8 cellular contexts compared by ENCODE assay signal in the genomic region with DNA sequence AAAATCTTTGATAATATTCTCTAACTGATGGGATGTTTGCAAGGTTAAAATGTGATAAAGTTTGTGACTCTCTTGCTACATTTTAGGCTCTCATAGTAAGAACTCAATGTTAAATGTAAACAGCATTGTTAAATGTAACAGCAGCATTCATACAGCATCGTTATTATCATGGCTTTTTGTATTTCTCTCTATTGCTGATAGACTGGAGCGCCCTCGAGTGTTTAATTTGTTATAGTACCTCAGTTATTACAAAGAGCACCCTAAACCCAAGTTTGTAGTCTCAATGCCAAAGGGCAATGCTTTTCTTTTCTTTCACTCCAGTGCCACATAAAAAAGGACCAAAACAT. TPM values are rescaled to one million over a fixed set of nuclear protein-coding genes. Genes with fewer than 3 reads are reported as not detected.
DNase-seq lines count a peak whose midpoint lies in the region; ATAC-seq and TF ChIP-seq lines count a peak whose summit lies in the region.

No MANE protein-coding gene starts in this region.

- H3K4me3 Mint-ChIP-seq in activated CD4-positive, alpha-beta T cell treated with anti-CD3 and anti-CD28 coated beads, Interleukin-2, amount 10 ng/mL, durations not matched to agents 24 days and 14 days = no peak overlapping the region
- no peak overlapping the region for H3K4me3 Mint-ChIP-seq in neural crest cell

- TF ChIP-seq CTCF in cardiac fibroblast (IDR thresholded peaks at IDR 0.05; ENCODE audit: low read depth, low read length) (peak; percentile 52), neural crest cell (conservative IDR thresholded peaks at IDR 0.05) (peak; percentile 52)

- no peaks in the 10 kb centered on the region for H3K36me3 Mint-ChIP-seq in activated CD4-positive, alpha-beta T cell treated with anti-CD3 and anti-CD28 coated beads, Interleukin-2, amount 10 ng/mL, durations not matched to agents 24 days and 14 days (ENCODE audit: low read depth)
- H3K36me3 Mint-ChIP-seq in neural crest cell (ENCODE audit: low read depth) = no peaks in the 10 kb centered on the region

- peak; percentile 66 for DNase-seq in activated CD4-positive, alpha-beta T cell treated with anti-CD3 and anti-CD28 coated beads, Interleukin-2, amount 10 ng/mL, durations not matched to agents 24 days and 14 days
- DNase-seq in activated CD4-positive, alpha-beta T cell treated with anti-CD3 and anti-CD28 coated beads, Interleukin-2, amount 50 U/mL, for 48 hours = no peak
- peak; percentile 17 for DNase-seq in NCI-H2196 treated with DMSO at 0.1 percent for 48 hours (lab: John Stamatoyannopoulos, UW; ENCODE audit: unreplicated experiment)
- DNase-seq in cardiac fibroblast (ENCODE audit: low read depth in 2 of 2) = peak; percentile 61 to 63
- no peak for DNase-seq in neural crest cell (ENCODE audit: low read depth, low spot score)
- DNase-seq in activated CD4-positive, alpha-beta T cell treated with anti-CD3 and anti-CD28 coated beads, Interleukin-2, amount 50 U/mL, for 4 hours = no peak

- ATAC-seq in GM21786 (IDR thresholded peaks at IDR 0.05; ENCODE audit: unreplicated experiment) = no peak
- no peak for ATAC-seq in HG03460 (IDR thresholded peaks at IDR 0.05; ENCODE audit: unreplicated experiment)

- intact Hi-C loops in activated CD4-positive, alpha-beta T cell treated with anti-CD3 and anti-CD28 coated beads, Interleukin-2, amount 10 ng/mL, durations not matched to agents 24 days and 14 days (cut with micrococcal nuclease) = loop anchor here (5.0 kb wide), 1 partner anchor 243 kb away; no protein-coding TSS in a partner anchor

- no peaks in the 10 kb centered on the region for H3K9me3 Mint-ChIP-seq in activated CD4-positive, alpha-beta T cell treated with anti-CD3 and anti-CD28 coated beads, Interleukin-2, amount 10 ng/mL, durations not matched to agents 24 days and 14 days
- no peaks in the 10 kb centered on the region for H3K9me3 Mint-ChIP-seq in neural crest cell

- peaks cover 2% of the 10 kb centered on the region for H3K27me3 Mint-ChIP-seq in activated CD4-positive, alpha-beta T cell treated with anti-CD3 and anti-CD28 coated beads, Interleukin-2, amount 10 ng/mL, durations not matched to agents 24 days and 14 days
- H3K27me3 Mint-ChIP-seq in neural crest cell (ENCODE audit: low read depth) = no peaks in the 10 kb centered on the region

- no peaks in the 10 kb centered on the region for H3K4me1 Mint-ChIP-seq in activated CD4-positive, alpha-beta T cell treated with anti-CD3 and anti-CD28 coated beads, Interleukin-2, amount 10 ng/mL, durations not matched to agents 24 days and 14 days
- peaks cover 13% of the 10 kb centered on the region for H3K4me1 Mint-ChIP-seq in neural crest cell

- H3K27ac Mint-ChIP-seq in activated CD4-positive, alpha-beta T cell treated with anti-CD3 and anti-CD28 coated beads, Interleukin-2, amount 10 ng/mL, durations not matched to agents 24 days and 14 days = no peak overlapping the region
- no peak overlapping the region for H3K27ac Mint-ChIP-seq in neural crest cell (ENCODE audit: unreplicated experiment)

- H3K4me3 ChIP-seq in cardiac fibroblast (replicated peaks in 1 of 2; ENCODE audit: low read depth in 2 of 2, low read length in 2 of 2) = no peak overlapping the region

RNA-seq across cellular contexts. Expression of gene TTPAL, which starts 14.9 kb away (rescaled TPM):
- total RNA-seq in activated CD4-positive, alpha-beta T cell treated with anti-CD3 and anti-CD28 coated beads, Interleukin-2, amount 10 ng/mL, durations not matched to agents 24 days and 14 days = 22.6 and 23.2 TPM in 2 replicates
- total RNA-seq in neural crest cell = 20.6 and 22.3 TPM in 2 replicates

Comparison
In these comparisons a context has a peak if more than half of its experiments do, and no peak if none do; other contexts are left out.
1. DNase-seq: peak in activated CD4-positive, alpha-beta T cell treated with anti-CD3 and anti-CD28 coated beads, Interleukin-2, amount 10 ng/mL, durations not matched to agents 24 days and 14 days (single experiment), NCI-H2196 treated with DMSO at 0.1 percent for 48 hours (single experiment) and cardiac fibroblast (2 of 2); none in activated CD4-positive, alpha-beta T cell treated with anti-CD3 and anti-CD28 coated beads, Interleukin-2, amount 50 U/mL, for 48 hours (0 of 2), neural crest cell (single experiment) and activated CD4-positive, alpha-beta T cell treated with anti-CD3 and anti-CD28 coated beads, Interleukin-2, amount 50 U/mL, for 4 hours (0 of 2).